14 cellular contexts compared by ENCODE assay signal in genomic region chr10:91711885-91712284, GRCh38.
DNase-seq lines count a peak whose midpoint lies in the region; ATAC-seq and TF ChIP-seq lines count a peak whose summit lies in the region.
"Had no signal": no experiment of that assay in that cellular context is flagged by ENCODE, and none has a peak within 500 bp of the region (broad histone marks: within the 10 kb centered on the region; RNA-seq: fewer than 3 reads in every experiment).

No MANE protein-coding gene starts in this region.

- intact Hi-C loops in uterus (cut with DNase I; ENCODE audit: low total_unique reads): no loop called here

- ATAC-seq in GM19467 (IDR thresholded peaks at IDR 0.05; ENCODE audit: unreplicated experiment) (peak; percentile 59), HG03064 (IDR thresholded peaks at IDR 0.05; ENCODE audit: low read depth, unreplicated experiment) (peak; percentile 69)
- ATAC-seq: PC-3 had no signal

- H3K4me1 ChIP-seq in uterus: no peaks in the 10 kb centered on the region

- no peaks in the 10 kb centered on the region for H3K36me3 Mint-ChIP-seq in brain

- TF ChIP-seq CTCF in brain (conservative IDR thresholded peaks at IDR 0.05) (no peak), uterus (IDR thresholded peaks at IDR 0.05) (no peak)

- H3K27me3 Mint-ChIP-seq in brain: peaks cover 6% of the 10 kb centered on the region

- peak overlapping the region in 1 of 5 experiments; percentile 45 for H3K4me3 Mint-ChIP-seq in brain

- TF ChIP-seq POLR2A in uterus (IDR thresholded peaks at IDR 0.05): no peak

- peaks cover 3 to 10% (median 5%) of the 10 kb centered on the region in 5 experiments for H3K9me3 Mint-ChIP-seq in brain

- DNase-seq in D341Med (ENCODE audit: low spot score) (no peak), uterus (no peak), NOMO-1 treated with DMSO at 0.1 percent for 48 hours (lab: John Stamatoyannopoulos, UW; ENCODE audit: unreplicated experiment) (no peak)
- no peak for DNase-seq in stimulated activated CD4-positive, alpha-beta T cell treated with anti-CD3 and anti-CD28 coated beads, Interleukin-15, amount 100 ng/mL, for 24 hours
- DNase-seq: activated T-cell treated with anti-CD3 and anti-CD28 coated beads for 4 hours, brain microvascular endothelial cell, PC-3, transverse colon had no signal

- H3K4me1 Mint-ChIP-seq in brain: peaks cover 19% of the 10 kb centered on the region

- H3K27me3 ChIP-seq in uterus: no peaks in the 10 kb centered on the region
- H3K27me3 ChIP-seq: brain microvascular endothelial cell, transverse colon had no signal

- H3K27ac Mint-ChIP-seq in brain: peak overlapping the region; percentile 25 to 92 (median 89)

- H3K4me3 ChIP-seq in GM08714 (ENCODE audit: low read length) (peak overlapping the region; percentile 83; the same call in 1 of the 2 replicates), uterus (no peak overlapping the region)
- H3K4me3 ChIP-seq: transverse colon had no signal

- no peak overlapping the region for H3K27ac ChIP-seq in uterus
- H3K27ac ChIP-seq: brain microvascular endothelial cell, epithelial cell of prostate, neutrophil had no signal

- H3K36me3 ChIP-seq in uterus: no peaks in the 10 kb centered on the region
- H3K36me3 ChIP-seq: brain microvascular endothelial cell, neutrophil, transverse colon had no signal

- no peaks in the 10 kb centered on the region for H3K9me3 ChIP-seq in uterus
- H3K9me3 ChIP-seq: neutrophil, transverse colon had no signal
